Comparison of ENCODE assay signal across 1 cellular context in the genomic region with DNA sequence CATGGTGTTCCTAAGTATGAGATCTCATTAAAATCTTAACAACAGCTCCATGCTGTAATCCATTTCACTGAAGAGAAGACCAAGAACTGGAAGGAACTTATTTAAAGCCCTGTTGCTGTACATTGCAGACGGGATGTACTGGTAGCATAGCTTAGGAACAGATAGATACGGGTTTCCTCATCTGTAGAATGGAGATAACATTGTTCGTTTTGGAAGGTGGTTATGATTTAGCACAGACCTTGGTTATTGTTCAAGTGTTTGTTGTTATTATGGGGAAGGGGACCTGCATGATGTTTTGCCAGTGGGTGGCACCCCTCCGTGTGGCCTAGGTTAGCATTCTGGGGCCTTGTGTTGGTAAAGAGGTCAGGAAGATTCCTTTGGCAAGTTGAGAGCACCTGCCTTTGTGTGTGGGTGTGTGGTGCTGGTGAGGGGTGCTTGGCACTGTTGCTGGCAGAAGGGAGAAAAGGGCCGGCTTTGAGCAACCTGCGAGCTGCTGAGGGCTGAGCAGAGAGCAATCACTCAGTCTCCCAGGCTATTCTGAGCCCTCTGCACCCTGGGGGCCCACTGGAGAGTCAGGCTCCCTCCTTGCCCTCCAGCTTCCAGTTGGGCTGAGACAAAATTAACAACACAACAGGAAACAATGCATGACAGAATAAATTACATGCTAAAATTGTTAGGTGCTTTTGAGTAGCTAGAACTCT.
TF ChIP-seq lines count a peak whose summit lies in the region.

No MANE protein-coding gene starts in this region.

TF ChIP-seq in H1, 55 proteins besides CTCF, POLR2A, EP300 and RAD21:
- TF ChIP-seq SIRT6 (IDR thresholded peaks at IDR 0.05; ENCODE audit: low read length), result no peak
- no peak for TF ChIP-seq TCF12 (IDR thresholded peaks at IDR 0.05; ENCODE audit: low read depth, low read length)
- TF ChIP-seq, protein P1, sequence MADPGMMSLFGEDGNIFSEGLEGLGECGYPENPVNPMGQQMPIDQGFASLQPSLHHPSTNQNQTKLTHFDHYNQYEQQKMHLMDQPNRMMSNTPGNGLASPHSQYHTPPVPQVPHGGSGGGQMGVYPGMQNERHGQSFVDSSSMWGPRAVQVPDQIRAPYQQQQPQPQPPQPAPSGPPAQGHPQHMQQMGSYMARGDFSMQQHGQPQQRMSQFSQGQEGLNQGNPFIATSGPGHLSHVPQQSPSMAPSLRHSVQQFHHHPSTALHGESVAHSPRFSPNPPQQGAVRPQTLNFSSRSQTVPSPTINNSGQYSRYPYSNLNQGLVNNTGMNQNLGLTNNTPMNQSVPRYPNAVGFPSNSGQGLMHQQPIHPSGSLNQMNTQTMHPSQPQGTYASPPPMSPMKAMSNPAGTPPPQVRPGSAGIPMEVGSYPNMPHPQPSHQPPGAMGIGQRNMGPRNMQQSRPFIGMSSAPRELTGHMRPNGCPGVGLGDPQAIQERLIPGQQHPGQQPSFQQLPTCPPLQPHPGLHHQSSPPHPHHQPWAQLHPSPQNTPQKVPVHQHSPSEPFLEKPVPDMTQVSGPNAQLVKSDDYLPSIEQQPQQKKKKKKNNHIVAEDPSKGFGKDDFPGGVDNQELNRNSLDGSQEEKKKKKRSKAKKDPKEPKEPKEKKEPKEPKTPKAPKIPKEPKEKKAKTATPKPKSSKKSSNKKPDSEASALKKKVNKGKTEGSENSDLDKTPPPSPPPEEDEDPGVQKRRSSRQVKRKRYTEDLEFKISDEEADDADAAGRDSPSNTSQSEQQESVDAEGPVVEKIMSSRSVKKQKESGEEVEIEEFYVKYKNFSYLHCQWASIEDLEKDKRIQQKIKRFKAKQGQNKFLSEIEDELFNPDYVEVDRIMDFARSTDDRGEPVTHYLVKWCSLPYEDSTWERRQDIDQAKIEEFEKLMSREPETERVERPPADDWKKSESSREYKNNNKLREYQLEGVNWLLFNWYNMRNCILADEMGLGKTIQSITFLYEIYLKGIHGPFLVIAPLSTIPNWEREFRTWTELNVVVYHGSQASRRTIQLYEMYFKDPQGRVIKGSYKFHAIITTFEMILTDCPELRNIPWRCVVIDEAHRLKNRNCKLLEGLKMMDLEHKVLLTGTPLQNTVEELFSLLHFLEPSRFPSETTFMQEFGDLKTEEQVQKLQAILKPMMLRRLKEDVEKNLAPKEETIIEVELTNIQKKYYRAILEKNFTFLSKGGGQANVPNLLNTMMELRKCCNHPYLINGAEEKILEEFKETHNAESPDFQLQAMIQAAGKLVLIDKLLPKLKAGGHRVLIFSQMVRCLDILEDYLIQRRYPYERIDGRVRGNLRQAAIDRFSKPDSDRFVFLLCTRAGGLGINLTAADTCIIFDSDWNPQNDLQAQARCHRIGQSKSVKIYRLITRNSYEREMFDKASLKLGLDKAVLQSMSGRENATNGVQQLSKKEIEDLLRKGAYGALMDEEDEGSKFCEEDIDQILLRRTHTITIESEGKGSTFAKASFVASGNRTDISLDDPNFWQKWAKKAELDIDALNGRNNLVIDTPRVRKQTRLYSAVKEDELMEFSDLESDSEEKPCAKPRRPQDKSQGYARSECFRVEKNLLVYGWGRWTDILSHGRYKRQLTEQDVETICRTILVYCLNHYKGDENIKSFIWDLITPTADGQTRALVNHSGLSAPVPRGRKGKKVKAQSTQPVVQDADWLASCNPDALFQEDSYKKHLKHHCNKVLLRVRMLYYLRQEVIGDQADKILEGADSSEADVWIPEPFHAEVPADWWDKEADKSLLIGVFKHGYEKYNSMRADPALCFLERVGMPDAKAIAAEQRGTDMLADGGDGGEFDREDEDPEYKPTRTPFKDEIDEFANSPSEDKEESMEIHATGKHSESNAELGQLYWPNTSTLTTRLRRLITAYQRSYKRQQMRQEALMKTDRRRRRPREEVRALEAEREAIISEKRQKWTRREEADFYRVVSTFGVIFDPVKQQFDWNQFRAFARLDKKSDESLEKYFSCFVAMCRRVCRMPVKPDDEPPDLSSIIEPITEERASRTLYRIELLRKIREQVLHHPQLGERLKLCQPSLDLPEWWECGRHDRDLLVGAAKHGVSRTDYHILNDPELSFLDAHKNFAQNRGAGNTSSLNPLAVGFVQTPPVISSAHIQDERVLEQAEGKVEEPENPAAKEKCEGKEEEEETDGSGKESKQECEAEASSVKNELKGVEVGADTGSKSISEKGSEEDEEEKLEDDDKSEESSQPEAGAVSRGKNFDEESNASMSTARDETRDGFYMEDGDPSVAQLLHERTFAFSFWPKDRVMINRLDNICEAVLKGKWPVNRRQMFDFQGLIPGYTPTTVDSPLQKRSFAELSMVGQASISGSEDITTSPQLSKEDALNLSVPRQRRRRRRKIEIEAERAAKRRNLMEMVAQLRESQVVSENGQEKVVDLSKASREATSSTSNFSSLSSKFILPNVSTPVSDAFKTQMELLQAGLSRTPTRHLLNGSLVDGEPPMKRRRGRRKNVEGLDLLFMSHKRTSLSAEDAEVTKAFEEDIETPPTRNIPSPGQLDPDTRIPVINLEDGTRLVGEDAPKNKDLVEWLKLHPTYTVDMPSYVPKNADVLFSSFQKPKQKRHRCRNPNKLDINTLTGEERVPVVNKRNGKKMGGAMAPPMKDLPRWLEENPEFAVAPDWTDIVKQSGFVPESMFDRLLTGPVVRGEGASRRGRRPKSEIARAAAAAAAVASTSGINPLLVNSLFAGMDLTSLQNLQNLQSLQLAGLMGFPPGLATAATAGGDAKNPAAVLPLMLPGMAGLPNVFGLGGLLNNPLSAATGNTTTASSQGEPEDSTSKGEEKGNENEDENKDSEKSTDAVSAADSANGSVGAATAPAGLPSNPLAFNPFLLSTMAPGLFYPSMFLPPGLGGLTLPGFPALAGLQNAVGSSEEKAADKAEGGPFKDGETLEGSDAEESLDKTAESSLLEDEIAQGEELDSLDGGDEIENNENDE (IDR thresholded peaks at IDR 0.05; ENCODE audit: insufficient replicate concordance, low read length), result no peak
- no peak for TF ChIP-seq CBX8 (IDR thresholded peaks at IDR 0.05; ENCODE audit: borderline replicate concordance, low read depth, low read length)
- no peak for TF ChIP-seq TAF7 (optimal IDR thresholded peaks at IDR 0.05; ENCODE audit: borderline replicate concordance, low read depth, low read length)
- TF ChIP-seq TAF1 (IDR thresholded peaks at IDR 0.05; ENCODE audit: low read depth, low read length), result no peak
- no peak for TF ChIP-seq CEBPB (IDR thresholded peaks at IDR 0.05; ENCODE audit: low read depth, low read length)
- TF ChIP-seq, protein P2, sequence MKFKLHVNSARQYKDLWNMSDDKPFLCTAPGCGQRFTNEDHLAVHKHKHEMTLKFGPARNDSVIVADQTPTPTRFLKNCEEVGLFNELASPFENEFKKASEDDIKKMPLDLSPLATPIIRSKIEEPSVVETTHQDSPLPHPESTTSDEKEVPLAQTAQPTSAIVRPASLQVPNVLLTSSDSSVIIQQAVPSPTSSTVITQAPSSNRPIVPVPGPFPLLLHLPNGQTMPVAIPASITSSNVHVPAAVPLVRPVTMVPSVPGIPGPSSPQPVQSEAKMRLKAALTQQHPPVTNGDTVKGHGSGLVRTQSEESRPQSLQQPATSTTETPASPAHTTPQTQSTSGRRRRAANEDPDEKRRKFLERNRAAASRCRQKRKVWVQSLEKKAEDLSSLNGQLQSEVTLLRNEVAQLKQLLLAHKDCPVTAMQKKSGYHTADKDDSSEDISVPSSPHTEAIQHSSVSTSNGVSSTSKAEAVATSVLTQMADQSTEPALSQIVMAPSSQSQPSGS (IDR thresholded peaks at IDR 0.05; ENCODE audit: low read length), result no peak
- no peak for TF ChIP-seq CBX5 (IDR thresholded peaks at IDR 0.05; ENCODE audit: low read depth, low read length)
- TF ChIP-seq SUZ12 (IDR thresholded peaks at IDR 0.05; ENCODE audit: low read length), result no peak
- TF ChIP-seq GABPA (IDR thresholded peaks at IDR 0.05; ENCODE audit: borderline replicate concordance, insufficient read depth, low read length), result no peak
- no peak for TF ChIP-seq KDM1A (IDR thresholded peaks at IDR 0.05; ENCODE audit: borderline replicate concordance, low read length)
- TF ChIP-seq JUND (IDR thresholded peaks at IDR 0.05; ENCODE audit: low read length), result no peak
- no peak for TF ChIP-seq PHF8 (conservative IDR thresholded peaks at IDR 0.05; ENCODE audit: low read depth, low read length)
- no peak for TF ChIP-seq JUN (IDR thresholded peaks at IDR 0.05; ENCODE audit: low read depth, low read length)
- TF ChIP-seq KDM4A (IDR thresholded peaks at IDR 0.05; ENCODE audit: low read depth, low read length, severe bottlenecking), result no peak
TF ChIP-seq in H1: peak in this region for 0.
